ENCODE assay signal across 31 cellular contexts in genomic region chr17:60174035-60174434, GRCh38. TPM values are rescaled to one million over a fixed set of nuclear protein-coding genes. Genes with fewer than 3 reads are reported as not detected.
"Had no signal": no experiment of that assay in that cellular context is flagged by ENCODE, and none has a peak within 500 bp of the region (broad histone marks: within the 10 kb centered on the region; RNA-seq: fewer than 3 reads in every experiment).

No MANE protein-coding gene starts in this region.

- H3K4me1 Mint-ChIP-seq: mesothelial cell of epicardium had no signal

- H3K27ac Mint-ChIP-seq: activated CD4-positive, alpha-beta T cell treated with anti-CD3 and anti-CD28 coated beads, Interleukin-2, amount 10 ng/mL, durations not matched to agents 24 days and 14 days; activated CD8-positive, alpha-beta T cell treated with anti-CD3 and anti-CD28 coated beads for 36 hours; activated naive CD4-positive, alpha-beta T cell treated with anti-CD3 and anti-CD28 coated beads, Interleukin-2, amount 50 U/mL, for 72 hours; effector memory CD8-positive, alpha-beta T cell; mesothelial cell of epicardium; progenitor cell of endocrine pancreas; stimulated activated naive B cell treated with anti-CD40 and anti-IgM and Interleukin-4, amounts not matched to agents 10 μg/mL and 1 μg/mL and 100 μg/mL, for 72 hours; T-helper 1 cell treated with Interleukin-12 subunit alpha and Interleukin-12 subunit beta and Interleukin-4 antibody, amounts not matched to agents 30 μg/mL and 1 μg/mL, for 36 hours had no signal

- H3K9me3 Mint-ChIP-seq: activated CD4-positive, alpha-beta T cell treated with anti-CD3 and anti-CD28 coated beads, Interleukin-2, amount 10 ng/mL, durations not matched to agents 24 days and 14 days; activated CD8-positive, alpha-beta T cell treated with anti-CD3 and anti-CD28 coated beads for 36 hours; activated naive CD4-positive, alpha-beta T cell treated with anti-CD3 and anti-CD28 coated beads, Interleukin-2, amount 50 U/mL, for 72 hours; activated T-cell treated with anti-CD3 and anti-CD28 coated beads, Interleukin-2, amount 50 U/mL, for 4 hours; activated T-helper 17 cell treated with anti-CD3 and anti-CD28 coated beads, Interleukin-2, amount 50 U/mL, for 72 hours; effector memory CD8-positive, alpha-beta T cell; mesothelial cell of epicardium; naive B cell; nephron progenitor cell; stimulated activated naive B cell treated with anti-CD40 and anti-IgM and Interleukin-4, amounts not matched to agents 10 μg/mL and 1 μg/mL and 100 μg/mL, for 72 hours; T-helper 1 cell treated with Interleukin-12 subunit alpha and Interleukin-12 subunit beta and Interleukin-4 antibody, amounts not matched to agents 30 μg/mL and 1 μg/mL, for 36 hours had no signal

- H3K4me3 ChIP-seq: cardiac muscle cell, coronary artery, dorsolateral prefrontal cortex, heart right ventricle, left ventricle myocardium inferior, ovary, sigmoid colon, stomach, thyroid gland, upper lobe of right lung had no signal

- H3K9me3 ChIP-seq: heart right ventricle, left ventricle myocardium inferior, ovary, sigmoid colon, stomach, thyroid gland, upper lobe of right lung had no signal

- H3K4me1 ChIP-seq: sigmoid colon, thyroid gland had no signal

- H3K27me3 ChIP-seq: cardiac muscle cell, dorsolateral prefrontal cortex, heart right ventricle, ovary, sigmoid colon, stomach, thyroid gland, upper lobe of right lung had no signal

- H3K36me3 ChIP-seq: ovary had no signal

- ATAC-seq: activated T-cell treated with anti-CD3 and anti-CD28 coated beads, Interleukin-2, amount 50 U/mL, for 4 hours; effector memory CD8-positive, alpha-beta T cell had no signal

- H3K4me3 Mint-ChIP-seq: activated CD4-positive, alpha-beta T cell treated with anti-CD3 and anti-CD28 coated beads, Interleukin-2, amount 10 ng/mL, durations not matched to agents 24 days and 14 days; activated CD8-positive, alpha-beta T cell treated with anti-CD3 and anti-CD28 coated beads for 36 hours; activated T-cell treated with anti-CD3 and anti-CD28 coated beads, Interleukin-2, amount 50 U/mL, for 4 hours; activated T-helper 17 cell treated with anti-CD3 and anti-CD28 coated beads, Interleukin-2, amount 50 U/mL, for 72 hours; effector memory CD8-positive, alpha-beta T cell; mesothelial cell of epicardium; naive B cell; nephron progenitor cell; stimulated activated naive B cell treated with anti-CD40 and anti-IgM and Interleukin-4, amounts not matched to agents 10 μg/mL and 1 μg/mL and 100 μg/mL, for 72 hours; T-helper 1 cell treated with Interleukin-12 subunit alpha and Interleukin-12 subunit beta and Interleukin-4 antibody, amounts not matched to agents 30 μg/mL and 1 μg/mL, for 36 hours had no signal

- H3K27ac ChIP-seq: cardiac muscle cell, coronary artery, heart right ventricle, left ventricle myocardium inferior, ovary, sigmoid colon, stomach, thyroid gland, upper lobe of right lung, WERI-Rb-1 had no signal

- H3K27me3 Mint-ChIP-seq: activated CD4-positive, alpha-beta T cell treated with anti-CD3 and anti-CD28 coated beads, Interleukin-2, amount 10 ng/mL, durations not matched to agents 24 days and 14 days; activated CD8-positive, alpha-beta T cell treated with anti-CD3 and anti-CD28 coated beads for 36 hours; activated T-helper 17 cell treated with anti-CD3 and anti-CD28 coated beads, Interleukin-2, amount 50 U/mL, for 72 hours; effector memory CD8-positive, alpha-beta T cell; naive B cell; progenitor cell of endocrine pancreas; stimulated activated naive B cell treated with anti-CD40 and anti-IgM and Interleukin-4, amounts not matched to agents 10 μg/mL and 1 μg/mL and 100 μg/mL, for 72 hours had no signal

- DNase-seq: activated CD4-positive, alpha-beta T cell treated with anti-CD3 and anti-CD28 coated beads, Interleukin-2, amount 10 ng/mL, durations not matched to agents 24 days and 14 days; activated CD4-positive, CD25-positive, alpha-beta regulatory T cell treated with anti-CD3 and anti-CD28 coated beads, Interleukin-2, amount 50 U/mL, for 72 hours; activated gamma-delta T cell treated with Interleukin-2 at 50 U/mL for 16 hours; activated T-cell treated with anti-CD3 and anti-CD28 coated beads, Interleukin-2, amount 50 U/mL, for 4 hours; cerebellar nuclear complex; effector memory CD8-positive, alpha-beta T cell; heart right ventricle; left ventricle myocardium inferior; naive B cell; nephron progenitor cell; ovary; sigmoid colon; small intestine; stimulated activated CD4-positive, alpha-beta T cell treated with anti-CD3 and anti-CD28 coated beads, Interleukin-4, amount 100 ng/mL, for 4 hours; stimulated activated CD8-positive, alpha-beta memory T cell treated with anti-CD3 and anti-CD28 coated beads, Interleukin-4, amount 100 ng/mL, for 48 hours; stimulated activated naive B cell treated with anti-CD40 and anti-IgM and Interleukin-4, amounts not matched to agents 10 μg/mL and 1 μg/mL and 100 μg/mL, for 72 hours; stomach; SW 1271; thyroid gland; upper lobe of right lung had no signal

- H3K36me3 Mint-ChIP-seq: activated naive CD4-positive, alpha-beta T cell treated with anti-CD3 and anti-CD28 coated beads, Interleukin-2, amount 50 U/mL, for 72 hours had no signal

RNA-seq across cellular contexts. Expression of gene CA4, which starts 24.3 kb away (rescaled TPM):
- total RNA-seq: activated CD4-positive, alpha-beta T cell treated with anti-CD3 and anti-CD28 coated beads, Interleukin-2, amount 10 ng/mL, durations not matched to agents 24 days and 14 days; activated CD8-positive, alpha-beta T cell treated with anti-CD3 and anti-CD28 coated beads for 36 hours; activated naive CD4-positive, alpha-beta T cell treated with anti-CD3 and anti-CD28 coated beads, Interleukin-2, amount 50 U/mL, for 72 hours; activated T-cell treated with anti-CD3 and anti-CD28 coated beads, Interleukin-2, amount 50 U/mL, for 4 hours; activated T-helper 17 cell treated with anti-CD3 and anti-CD28 coated beads, Interleukin-2, amount 50 U/mL, for 72 hours; mammary epithelial cell; mesothelial cell of epicardium had no signal
